ENCODE assay signal across 17 cellular contexts in genomic region chr5:1744393-1745189, GRCh38.
"Had no signal": no experiment of that assay in that cellular context is flagged by ENCODE, and none has a peak within 500 bp of the region (broad histone marks: within the 10 kb centered on the region; RNA-seq: fewer than 3 reads in every experiment).

No MANE protein-coding gene starts in this region.

- H3K36me3 ChIP-seq: ascending aorta, breast epithelium, thyroid gland had no signal

- H3K4me2 ChIP-seq: SK-N-SH had no signal

- DNase-seq: activated CD4-positive, alpha-beta T cell treated with anti-CD3 and anti-CD28 coated beads for 1 hour; activated CD8-positive, alpha-beta T cell treated with anti-CD3 and anti-CD28 coated beads for 36 hours; activated naive CD8-positive, alpha-beta T cell treated with anti-CD3 and anti-CD28 coated beads for 36 hours; activated T-cell treated with anti-CD3 and anti-CD28 coated beads, Interleukin-2, amount 50 U/mL, for 48 hours; dermis blood vessel endothelial cell; left colon; SK-N-SH; stimulated activated CD4-positive, alpha-beta T cell treated with anti-CD3 and anti-CD28 coated beads, Interleukin-12 subunit alpha, Interleukin-12 subunit beta, amount 100 ng/mL, for 4 hours; stimulated activated CD4-positive, alpha-beta T cell treated with anti-CD3 and anti-CD28 coated beads, Interleukin-2, amount 100 ng/mL, for 24 hours; T-helper 1 cell; T1000; thyroid gland had no signal

- H3K9me3 ChIP-seq: ascending aorta, SK-N-SH, thyroid gland had no signal

- H3K4me3 Mint-ChIP-seq: activated CD8-positive, alpha-beta T cell treated with anti-CD3 and anti-CD28 coated beads for 36 hours; activated naive CD8-positive, alpha-beta T cell treated with anti-CD3 and anti-CD28 coated beads for 36 hours; nephron; stimulated activated effector memory CD8-positive, alpha-beta T cell treated with anti-CD3 and anti-CD28 coated beads, Interleukin-12 subunit alpha, Interleukin-12 subunit beta, amount 100 ng/mL, for 72 hours had no signal

- H3K27me3 ChIP-seq: ascending aorta, thyroid gland had no signal

- H3K4me3 ChIP-seq: ascending aorta, breast epithelium, thyroid gland had no signal

- H3K9ac ChIP-seq: SK-N-SH had no signal

- H3K4me1 Mint-ChIP-seq: activated naive CD8-positive, alpha-beta T cell treated with anti-CD3 and anti-CD28 coated beads for 36 hours; stimulated activated effector memory CD8-positive, alpha-beta T cell treated with anti-CD3 and anti-CD28 coated beads, Interleukin-12 subunit alpha, Interleukin-12 subunit beta, amount 100 ng/mL, for 72 hours had no signal

- H3K36me3 Mint-ChIP-seq: activated naive CD8-positive, alpha-beta T cell treated with anti-CD3 and anti-CD28 coated beads for 36 hours; stimulated activated effector memory CD8-positive, alpha-beta T cell treated with anti-CD3 and anti-CD28 coated beads, Interleukin-12 subunit alpha, Interleukin-12 subunit beta, amount 100 ng/mL, for 72 hours had no signal

- H3K27ac Mint-ChIP-seq: activated CD8-positive, alpha-beta T cell treated with anti-CD3 and anti-CD28 coated beads for 36 hours; activated naive CD8-positive, alpha-beta T cell treated with anti-CD3 and anti-CD28 coated beads for 36 hours; nephron; stimulated activated effector memory CD8-positive, alpha-beta T cell treated with anti-CD3 and anti-CD28 coated beads, Interleukin-12 subunit alpha, Interleukin-12 subunit beta, amount 100 ng/mL, for 72 hours had no signal

- FAIRE-seq: frontal cortex had no signal

- H3K4me1 ChIP-seq: ascending aorta, breast epithelium, thyroid gland had no signal

- H3K27ac ChIP-seq: ascending aorta, breast epithelium, thyroid gland had no signal
